ENCODE assay signal across 8 cellular contexts in the genomic region with DNA sequence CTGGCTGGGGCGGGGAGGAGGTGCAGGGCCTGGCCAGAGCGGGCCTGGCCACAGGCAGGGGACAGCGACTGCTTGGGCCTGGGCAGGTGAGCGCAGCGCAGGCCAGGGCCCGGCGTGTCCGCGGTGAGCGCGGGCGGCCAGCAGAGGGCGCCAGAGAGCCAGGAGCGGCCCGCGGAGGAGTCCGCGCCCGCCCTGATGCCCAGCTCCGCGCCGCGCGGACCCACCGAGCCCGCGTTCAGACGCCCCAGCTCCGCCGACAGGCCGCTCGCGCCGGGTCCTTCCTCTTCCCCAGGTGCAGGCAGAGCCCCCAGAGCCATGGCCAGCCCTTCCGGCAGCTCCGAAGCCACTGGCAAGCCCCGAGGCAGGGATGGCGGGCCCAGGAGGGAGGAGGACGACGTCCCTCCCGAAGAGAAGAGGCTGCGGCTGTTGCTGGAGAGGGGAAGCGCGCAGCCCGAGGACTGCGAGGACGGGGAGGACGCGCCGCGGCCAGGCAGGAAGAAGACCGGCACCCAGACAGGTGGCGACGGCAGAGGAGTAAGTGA.
DNase-seq lines count a peak whose midpoint lies in the region; ATAC-seq and TF ChIP-seq lines count a peak whose summit lies in the region.
"Not testable (repeated sequence)": the region's sequence is repeated elsewhere in the genome, so short reads cannot be mapped to it uniquely, and the experiment has no call there.

No MANE protein-coding gene starts in this region.

- in situ Hi-C loops in GM23248 (cut with MboI) = not testable (repeated sequence)

- peak overlapping the region; percentile 37; the same call in 1 of the 2 replicates for H3K9ac ChIP-seq in GM23248

- H3K4me1 Mint-ChIP-seq in naive B cell = peaks cover 0 to 20% (median 11%) of the 10 kb centered on the region in 3 donors

- H3K9me2 ChIP-seq in GM23248 (ENCODE audit: insufficient read depth) = not testable (repeated sequence)

- not testable (repeated sequence) for ATAC-seq in naive B cell (ENCODE audit: low read depth in 2 of 2)

- H3K27ac Mint-ChIP-seq in naive B cell = peak overlapping the region in 2 of 6 donors; percentile 51 to 84

- H3K36me3 Mint-ChIP-seq in naive B cell = not testable (repeated sequence)

- peak overlapping the region in 7 of 8 donors; percentile 81 to 92 (median 86) for H3K4me3 Mint-ChIP-seq in naive B cell

- H3K4me1 ChIP-seq in GM23248 (ENCODE audit: insufficient read depth); adrenal gland (replicated peaks in 1 of 2): not testable (repeated sequence)

- peak overlapping the region; percentile 92 for H3K4me2 ChIP-seq in GM23248 (ENCODE audit: unreplicated experiment)

- peaks cover 22% of the 10 kb centered on the region for H3K27me3 ChIP-seq in GM23248 (replicated peaks; ENCODE audit: insufficient read depth)
- not testable (repeated sequence) for H3K27me3 ChIP-seq in adrenal gland

- H3K27me3 Mint-ChIP-seq in naive B cell = peaks cover 16 to 39% (median 35%) of the 10 kb centered on the region in 3 donors

- H4K20me1 ChIP-seq in GM23248 (ENCODE audit: insufficient read depth) = not testable (repeated sequence)

- H2AFZ ChIP-seq in GM23248 = peak overlapping the region; percentile 94

- intact Hi-C loops in adrenal gland (cut with DNase I) = loop anchor here in 1 of 2 donors (10.0 kb wide), 1 partner anchor 148 kb away; no protein-coding TSS in a partner anchor

- not testable (repeated sequence) for H3K79me2 ChIP-seq in GM23248 (ENCODE audit: insufficient read depth)

- TF ChIP-seq CTCF in AG09319 (IDR thresholded peaks at IDR 0.05; ENCODE audit: low read depth, low read length) (peak; percentile 34), VCaP (conservative IDR thresholded peaks at IDR 0.05) (peak; percentile 53), adrenal gland (IDR thresholded peaks at IDR 0.05) (peak in 5 of 6 experiments; percentile 28 to 97 (median 60))

- H3F3A ChIP-seq in GM23248 (ENCODE audit: insufficient read depth) = not testable (repeated sequence)

- not testable (repeated sequence) for H3K9me3 Mint-ChIP-seq in naive B cell

- DNase-seq in AG09319 (ENCODE audit: extremely low read depth, low read depth) = not testable (repeated sequence)
- DNase-seq in GM23248 = peak; percentile 69
- peak; percentile 74 for DNase-seq in NCI-H2196 (lab: John Stamatoyannopoulos, UW; ENCODE audit: unreplicated experiment)
- peak; percentile 25 to 76 (median 53) for DNase-seq in adrenal gland
- peak; percentile 66 for DNase-seq in glomerular visceral epithelial cell (ENCODE audit: extremely low spot score)
- DNase-seq in naive B cell = peak; percentile 71
- DNase-seq in stimulated activated CD4-positive, alpha-beta T cell treated with anti-CD3 and anti-CD28 coated beads, TNF-alpha, amount 100 ng/mL, for 4 hours (ENCODE audit: low read depth in 3 of 3) = peak; percentile 35 to 59 (median 45)

- 1 to 3% methylated on average over 13 to 33 of the region's 54 CpGs for WGBS in GM23248 (ENCODE audit: low coverage in 1 of 2, low lambda C conversion rate in 2 of 2, missing lambda C conversion rate in 2 of 2), 2 experiments
- whole genome bisulfite sequencing in adrenal gland, 4 donors = 0 to 1% (median 0%) methylated on average over 16 to 48 of the region's 54 CpGs; no CpG with 5 or more reads in 1 of the 4 donors

- not testable (repeated sequence) for H3K9me3 ChIP-seq in GM23248 (ENCODE audit: low read depth); adrenal gland (replicated peaks in 1 of 3)

- TF ChIP-seq POLR2A in adrenal gland (IDR thresholded peaks at IDR 0.05) = not testable (repeated sequence)

- not testable (repeated sequence) for H3K27ac ChIP-seq in GM23248, VCaP
- peak overlapping the region in 1 of 5 donors; percentile 31 for H3K27ac ChIP-seq in adrenal gland

- not testable (repeated sequence) for H3K36me3 ChIP-seq in GM23248 (ENCODE audit: low read depth); adrenal gland (replicated peaks in 1 of 2)

- H3K4me3 ChIP-seq in GM23248 (peak overlapping the region; percentile 77), adrenal gland (peak overlapping the region in 2 of 4 donors; percentile 50 to 82)
